In genomic region chr12:5946388-5946787, GRCh38 we compare ENCODE assay signal across 27 cellular contexts. TPM values are rescaled to one million over a fixed set of nuclear protein-coding genes. Genes with fewer than 3 reads are reported as not detected.
"Had no signal": no experiment of that assay in that cellular context is flagged by ENCODE, and none has a peak within 500 bp of the region (broad histone marks: within the 10 kb centered on the region; RNA-seq: fewer than 3 reads in every experiment).

No MANE protein-coding gene starts in this region.

- ATAC-seq: activated CD8-positive, alpha-beta memory T cell treated with anti-CD3 and anti-CD28 coated beads, Interleukin-2, amount 10 ng/mL, durations not matched to agents 7 days and 5 days; body of pancreas; SK-N-SH treated with all-trans-retinoic acid at 6 μM for 48 hours had no signal

- H3K9me3 Mint-ChIP-seq: activated B cell treated with CpG ODN at 0.5 μM for 24 hours; activated CD4-positive, alpha-beta T cell treated with anti-CD3 and anti-CD28 coated beads, Interleukin-2, amount 10 ng/mL, durations not matched to agents 24 days and 14 days; activated naive CD4-positive, alpha-beta T cell treated with anti-CD3 and anti-CD28 coated beads, Interleukin-2, amount 50 U/mL, for 24 hours; activated T-cell treated with anti-CD3 and anti-CD28 coated beads, Interleukin-2, amount 50 U/mL, for 24 hours; activated T-helper 1 cell treated with anti-CD3 and anti-CD28 coated beads, Interleukin-12 subunit alpha, Interleukin-12 subunit beta, Interleukin-2, Interleukin-4 antibody, amounts not matched to agents 30 ng/mL and 10 ng/mL and 1 ng/mL, durations not matched to agents 14 hours and 24 hours and 36 hours; central memory CD8-positive, alpha-beta T cell had no signal

- H3K27ac Mint-ChIP-seq: activated B cell treated with CpG ODN at 0.5 μM for 24 hours; activated CD4-positive, alpha-beta T cell treated with anti-CD3 and anti-CD28 coated beads, Interleukin-2, amount 10 ng/mL, durations not matched to agents 24 days and 14 days; activated CD8-positive, alpha-beta memory T cell treated with anti-CD3 and anti-CD28 coated beads, Interleukin-2, amount 10 ng/mL, durations not matched to agents 7 days and 5 days; activated naive CD4-positive, alpha-beta T cell treated with anti-CD3 and anti-CD28 coated beads, Interleukin-2, amount 50 U/mL, for 24 hours; activated T-cell treated with anti-CD3 and anti-CD28 coated beads, Interleukin-2, amount 50 U/mL, for 24 hours; activated T-helper 1 cell treated with anti-CD3 and anti-CD28 coated beads, Interleukin-12 subunit alpha, Interleukin-12 subunit beta, Interleukin-2, Interleukin-4 antibody, amounts not matched to agents 30 ng/mL and 10 ng/mL and 1 ng/mL, durations not matched to agents 14 hours and 24 hours and 36 hours had no signal

- H3K9me3 ChIP-seq: body of pancreas, Peyer's patch, SJSA1 had no signal

- H3K4me3 Mint-ChIP-seq: activated B cell treated with CpG ODN at 0.5 μM for 24 hours; activated CD4-positive, alpha-beta T cell treated with anti-CD3 and anti-CD28 coated beads, Interleukin-2, amount 10 ng/mL, durations not matched to agents 24 days and 14 days; activated CD8-positive, alpha-beta memory T cell treated with anti-CD3 and anti-CD28 coated beads, Interleukin-2, amount 10 ng/mL, durations not matched to agents 7 days and 5 days; activated naive CD4-positive, alpha-beta T cell treated with anti-CD3 and anti-CD28 coated beads, Interleukin-2, amount 50 U/mL, for 24 hours; activated T-cell treated with anti-CD3 and anti-CD28 coated beads, Interleukin-2, amount 50 U/mL, for 24 hours; activated T-helper 1 cell treated with anti-CD3 and anti-CD28 coated beads, Interleukin-12 subunit alpha, Interleukin-12 subunit beta, Interleukin-2, Interleukin-4 antibody, amounts not matched to agents 30 ng/mL and 10 ng/mL and 1 ng/mL, durations not matched to agents 14 hours and 24 hours and 36 hours; central memory CD8-positive, alpha-beta T cell had no signal

- H3K36me3 Mint-ChIP-seq: activated CD8-positive, alpha-beta memory T cell treated with anti-CD3 and anti-CD28 coated beads, Interleukin-2, amount 10 ng/mL, durations not matched to agents 7 days and 5 days; activated naive CD4-positive, alpha-beta T cell treated with anti-CD3 and anti-CD28 coated beads, Interleukin-2, amount 50 U/mL, for 24 hours had no signal

- H3K4me1 Mint-ChIP-seq: activated B cell treated with CpG ODN at 0.5 μM for 24 hours; activated CD4-positive, alpha-beta T cell treated with anti-CD3 and anti-CD28 coated beads, Interleukin-2, amount 10 ng/mL, durations not matched to agents 24 days and 14 days; central memory CD8-positive, alpha-beta T cell had no signal

- DNase-seq: activated B cell treated with CpG ODN at 0.5 μM for 24 hours; activated CD4-positive, alpha-beta T cell treated with anti-CD3 and anti-CD28 coated beads for 1 hour; activated CD4-positive, alpha-beta T cell treated with anti-CD3 and anti-CD28 coated beads, Interleukin-2, amount 10 ng/mL, durations not matched to agents 24 days and 14 days; activated CD4-positive, alpha-beta T cell treated with anti-CD3 and anti-CD28 coated beads, Interleukin-2, amount 50 U/mL, for 48 hours; activated CD8-positive, alpha-beta memory T cell treated with anti-CD3 and anti-CD28 coated beads, Interleukin-2, amount 10 ng/mL, durations not matched to agents 7 days and 5 days; activated effector memory CD4-positive, alpha-beta T cell treated with Interleukin-2 at 50 U/mL for 16 hours; activated naive CD4-positive, alpha-beta T cell; activated T-cell treated with anti-CD3 and anti-CD28 coated beads, Interleukin-2, amount 50 U/mL, for 24 hours; aorta; body of pancreas; MM.1S; NCI-H1436; NCI-H1694 treated with DMSO at 0.1 percent for 48 hours; NCI-H2029 treated with DMSO at 0.1 percent for 48 hours; NCI-H2171; NCI-H2227 treated with DMSO at 0.1 percent for 48 hours; NCI-H69; Peyer's patch; Right ventricle myocardium superior; SW 1271 had no signal

RNA-seq across cellular contexts. Expression of gene ANO2, which starts 1.3 kb away (rescaled TPM):
- total RNA-seq: activated B cell treated with CpG ODN at 0.5 μM for 24 hours; activated CD4-positive, alpha-beta T cell treated with anti-CD3 and anti-CD28 coated beads, Interleukin-2, amount 10 ng/mL, durations not matched to agents 24 days and 14 days; activated CD8-positive, alpha-beta memory T cell treated with anti-CD3 and anti-CD28 coated beads, Interleukin-2, amount 10 ng/mL, durations not matched to agents 7 days and 5 days; activated T-helper 1 cell treated with anti-CD3 and anti-CD28 coated beads, Interleukin-12 subunit alpha, Interleukin-12 subunit beta, Interleukin-2, Interleukin-4 antibody, amounts not matched to agents 30 ng/mL and 10 ng/mL and 1 ng/mL, durations not matched to agents 14 hours and 24 hours and 36 hours; NCI-H460; SJSA1; T-helper 1 cell treated with Interleukin-12 subunit alpha and Interleukin-12 subunit beta and Interleukin-4 antibody, amounts not matched to agents 30 ng/mL and 1 ng/mL, for 36 hours had no signal
